In the genomic region with DNA sequence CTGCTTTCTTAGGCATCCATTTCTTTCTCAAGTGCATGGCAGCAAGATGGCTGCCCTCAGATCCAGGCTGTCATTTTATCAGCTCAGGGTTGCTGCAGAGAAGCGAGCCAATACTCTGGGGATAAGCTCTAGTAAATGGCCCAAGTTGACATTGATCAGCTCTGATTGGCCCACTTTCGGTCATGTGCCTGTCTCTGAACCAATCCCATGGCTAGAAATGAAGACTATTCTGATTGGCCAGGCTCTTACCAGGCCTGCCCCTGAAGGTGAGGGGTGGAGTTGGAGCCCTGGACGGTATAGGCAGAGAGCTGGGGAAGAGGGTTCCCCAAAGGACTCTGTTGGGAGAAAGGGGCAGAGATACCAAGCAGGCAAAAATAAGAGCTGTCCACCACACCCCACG, we compare ENCODE assay signal across 20 cellular contexts. TPM values are rescaled to one million over a fixed set of nuclear protein-coding genes. Genes with fewer than 3 reads are reported as not detected.
DNase-seq lines count a peak whose midpoint lies in the region; ATAC-seq and TF ChIP-seq lines count a peak whose summit lies in the region.
"Had no signal": no experiment of that assay in that cellular context is flagged by ENCODE, and none has a peak within 500 bp of the region (broad histone marks: within the 10 kb centered on the region; RNA-seq: fewer than 3 reads in every experiment).

No MANE protein-coding gene starts in this region.

- intact Hi-C loops in vagina (cut with DNase I) = loop anchor here (5.0 kb wide), 1 partner anchor 122 kb away; no protein-coding TSS in a partner anchor

- no peak overlapping the region for H3K4me3 ChIP-seq in vagina
- H3K4me3 ChIP-seq: hepatocyte, left ventricle myocardium inferior, right atrium auricular region had no signal

- no peak for TF ChIP-seq POLR2A in vagina (IDR thresholded peaks at IDR 0.05)

- peak; percentile 44 to 60 for ATAC-seq in natural killer cell treated with Interleukin-12 subunit alpha and Interleukin-12 subunit beta and Interleukin-15 and Interleukin-18, amount 100 ng/mL, for 72 hours
- ATAC-seq in GM18867 (IDR thresholded peaks at IDR 0.05; ENCODE audit: unreplicated experiment) = no peak

- H3K27ac Mint-ChIP-seq in natural killer cell treated with Interleukin-12 subunit alpha and Interleukin-12 subunit beta and Interleukin-15 and Interleukin-18, amount 100 ng/mL, for 72 hours = no peak overlapping the region
- H3K27ac Mint-ChIP-seq: activated naive CD8-positive, alpha-beta T cell; HFFc6; nephron progenitor cell; T-helper 2 cell treated with Interferon-gamma antibody and Interleukin-4, amounts not matched to agents 5 μg/mL and 100 μg/mL, for 36 hours had no signal

- H3K36me3 ChIP-seq in vagina = no peaks in the 10 kb centered on the region
- H3K36me3 ChIP-seq: left ventricle myocardium inferior, right atrium auricular region had no signal

- H3K9me3 Mint-ChIP-seq in natural killer cell treated with Interleukin-12 subunit alpha and Interleukin-12 subunit beta and Interleukin-15 and Interleukin-18, amount 100 ng/mL, for 72 hours = no peaks in the 10 kb centered on the region
- H3K9me3 Mint-ChIP-seq: HFFc6 had no signal

- peak; percentile 7 for DNase-seq in activated CD4-positive, alpha-beta T cell treated with anti-CD3 and anti-CD28 coated beads for 48 hours
- DNase-seq in activated CD4-positive, alpha-beta T cell treated with anti-CD3 and anti-CD28 coated beads for 1 hour = no peak
- DNase-seq in LHCN-M2 (ENCODE audit: low read depth) (peak; percentile 4), SW480 (ENCODE audit: low spot score) (peak; percentile 30), vagina (ENCODE audit: extremely low spot score in 2 of 2) (no peak), medulla oblongata (ENCODE audit: extremely low spot score) (no peak)
- no peak for DNase-seq in natural killer cell treated with Interleukin-12 subunit alpha and Interleukin-12 subunit beta and Interleukin-15 and Interleukin-18, amount 100 ng/mL, for 72 hours (ENCODE audit: low spot score)
- DNase-seq: HFFc6; left ventricle myocardium inferior; NCI-H1930; nephron progenitor cell; stimulated activated CD4-positive, alpha-beta T cell treated with anti-CD3 and anti-CD28 coated beads, Interleukin-4, amount 100 ng/mL, for 1 hour; stimulated activated naive CD4-positive, alpha-beta T cell treated with Interleukin-2 at 50 U/mL for 16 hours had no signal

- peaks cover 8% of the 10 kb centered on the region for H3K4me1 ChIP-seq in vagina

- H3K9me3 ChIP-seq in vagina = no peaks in the 10 kb centered on the region
- H3K9me3 ChIP-seq: right atrium auricular region had no signal

- H3K27me3 ChIP-seq in vagina = no peaks in the 10 kb centered on the region
- H3K27me3 ChIP-seq: hepatocyte, right atrium auricular region had no signal

- no peak overlapping the region for H3K4me3 Mint-ChIP-seq in natural killer cell treated with Interleukin-12 subunit alpha and Interleukin-12 subunit beta and Interleukin-15 and Interleukin-18, amount 100 ng/mL, for 72 hours
- H3K4me3 Mint-ChIP-seq: activated naive CD8-positive, alpha-beta T cell; HFFc6; nephron progenitor cell; T-helper 2 cell treated with Interferon-gamma antibody and Interleukin-4, amounts not matched to agents 5 μg/mL and 100 μg/mL, for 36 hours had no signal

- no peak for TF ChIP-seq CTCF in vagina (IDR thresholded peaks at IDR 0.05)

- H3K36me3 Mint-ChIP-seq in natural killer cell treated with Interleukin-12 subunit alpha and Interleukin-12 subunit beta and Interleukin-15 and Interleukin-18, amount 100 ng/mL, for 72 hours = no peaks in the 10 kb centered on the region
- H3K36me3 Mint-ChIP-seq: activated naive CD8-positive, alpha-beta T cell had no signal

- peaks cover 0 to 3% of the 10 kb centered on the region in 2 donors for H3K4me1 Mint-ChIP-seq in natural killer cell treated with Interleukin-12 subunit alpha and Interleukin-12 subunit beta and Interleukin-15 and Interleukin-18, amount 100 ng/mL, for 72 hours (ENCODE audit: low read depth in 2 of 2)
- H3K4me1 Mint-ChIP-seq: nephron progenitor cell had no signal

- peaks cover 21 to 28% of the 10 kb centered on the region in 2 donors for H3K27me3 Mint-ChIP-seq in natural killer cell treated with Interleukin-12 subunit alpha and Interleukin-12 subunit beta and Interleukin-15 and Interleukin-18, amount 100 ng/mL, for 72 hours

- H3K27ac ChIP-seq in vagina = no peak overlapping the region
- H3K27ac ChIP-seq: epithelial cell of prostate, hepatocyte, left ventricle myocardium inferior, right atrium auricular region had no signal

RNA-seq across cellular contexts. Expression of gene MYO1H, which starts 41.4 kb away (rescaled TPM):
- total RNA-seq in LHCN-M2 (2014; rRNA removed) (not detected in 2 replicates), vagina (not detected)
- polyA plus RNA-seq in LHCN-M2 (2012) = not detected
- total RNA-seq in natural killer cell treated with Interleukin-12 subunit alpha and Interleukin-12 subunit beta and Interleukin-15 and Interleukin-18, amount 100 ng/mL, for 72 hours = not detected
- total RNA-seq: Daoy, hepatocyte, HFFc6 had no signal
- polyA plus RNA-seq: hepatocyte had no signal

Comparison
In these comparisons a context has a peak if more than half of its experiments do, and no peak if none do; other contexts are left out.
1. DNase-seq: peak in activated CD4-positive, alpha-beta T cell treated with anti-CD3 and anti-CD28 coated beads for 48 hours (single experiment), LHCN-M2 (single experiment) and SW480 (single experiment); none in activated CD4-positive, alpha-beta T cell treated with anti-CD3 and anti-CD28 coated beads for 1 hour (single experiment), natural killer cell treated with Interleukin-12 subunit alpha and Interleukin-12 subunit beta and Interleukin-15 and Interleukin-18, amount 100 ng/mL, for 72 hours (single experiment), vagina (0 of 2) and medulla oblongata (single experiment).